ENCODE assay signal across 32 cellular contexts in genomic region chr5:32951878-32952277, GRCh38.
"Had no signal": no experiment of that assay in that cellular context is flagged by ENCODE, and none has a peak within 500 bp of the region (broad histone marks: within the 10 kb centered on the region; RNA-seq: fewer than 3 reads in every experiment).

No MANE protein-coding gene starts in this region.

- DNase-seq: activated CD4-positive, alpha-beta memory T cell treated with anti-CD3 and anti-CD28 coated beads for 36 hours; activated CD4-positive, alpha-beta T cell treated with anti-CD3 and anti-CD28 coated beads for 36 hours; activated CD4-positive, alpha-beta T cell treated with anti-CD3 and anti-CD28 coated beads, Interleukin-2, amount 10 ng/mL, durations not matched to agents 24 days and 14 days; activated CD4-positive, CD25-positive, alpha-beta regulatory T cell; activated CD4-positive, CD25-positive, alpha-beta regulatory T cell treated with anti-CD3 and anti-CD28 coated beads, Interleukin-2, amount 50 U/mL, for 72 hours; activated CD8-positive, alpha-beta memory T cell treated with anti-CD3 and anti-CD28 coated beads, Interleukin-2, amount 10 ng/mL, durations not matched to agents 7 days and 5 days; activated CD8-positive, alpha-beta memory T cell treated with anti-CD3 and anti-CD28 coated beads, Interleukin-2, amount 50 U/mL, for 4 hours; activated CD8-positive, alpha-beta T cell treated with anti-CD3 and anti-CD28 coated beads, Interleukin-2, amount 10 ng/mL, durations not matched to agents 7 days and 5 days; activated gamma-delta T cell; activated naive CD4-positive, alpha-beta T cell; activated naive CD4-positive, alpha-beta T cell treated with anti-CD3 and anti-CD28 coated beads, Interleukin-2, amount 10 ng/mL, durations not matched to agents 7 days and 5 days; activated naive CD8-positive, alpha-beta T cell treated with anti-CD3 and anti-CD28 coated beads, Interleukin-2, amount 10 ng/mL, durations not matched to agents 7 days and 5 days; activated T-cell treated with anti-CD3 and anti-CD28 coated beads, Interleukin-2, amount 50 U/mL, for 1 hour; activated T-cell treated with anti-CD3 and anti-CD28 coated beads, Interleukin-2, amount 50 U/mL, for 72 hours; central memory CD4-positive, alpha-beta T cell; cerebellar nuclear complex; colonic mucosa; effector memory CD4-positive, alpha-beta T cell; esophagus squamous epithelium; foreskin melanocyte; heart right ventricle; T-helper 1 cell; T-helper 17 cell; T1000; WERI-Rb-1 had no signal

- H3K27me3 ChIP-seq: ascending aorta, breast epithelium, cardiac muscle cell, colonic mucosa, esophagus squamous epithelium, gastroesophageal sphincter, heart right ventricle had no signal

- H3K36me3 Mint-ChIP-seq: activated CD4-positive, alpha-beta memory T cell treated with anti-CD3 and anti-CD28 coated beads for 36 hours; activated CD8-positive, alpha-beta memory T cell treated with anti-CD3 and anti-CD28 coated beads, Interleukin-2, amount 10 ng/mL, durations not matched to agents 7 days and 5 days; activated naive CD4-positive, alpha-beta T cell treated with anti-CD3 and anti-CD28 coated beads, Interleukin-2, amount 10 ng/mL, durations not matched to agents 7 days and 5 days; activated naive CD4-positive, alpha-beta T cell treated with anti-CD3 and anti-CD28 coated beads, Interleukin-2, amount 50 U/mL, for 72 hours; activated naive CD8-positive, alpha-beta T cell treated with anti-CD3 and anti-CD28 coated beads, Interleukin-2, amount 10 ng/mL, durations not matched to agents 7 days and 5 days; brain had no signal

- H3K4me1 Mint-ChIP-seq: activated CD4-positive, alpha-beta T cell treated with anti-CD3 and anti-CD28 coated beads for 36 hours; activated CD4-positive, alpha-beta T cell treated with anti-CD3 and anti-CD28 coated beads, Interleukin-2, amount 10 ng/mL, durations not matched to agents 24 days and 14 days; activated CD8-positive, alpha-beta memory T cell treated with anti-CD3 and anti-CD28 coated beads, Interleukin-2, amount 10 ng/mL, durations not matched to agents 7 days and 5 days; activated naive CD4-positive, alpha-beta T cell treated with anti-CD3 and anti-CD28 coated beads, Interleukin-2, amount 10 ng/mL, durations not matched to agents 7 days and 5 days; activated naive CD8-positive, alpha-beta T cell treated with anti-CD3 and anti-CD28 coated beads, Interleukin-2, amount 10 ng/mL, durations not matched to agents 7 days and 5 days; brain; T-helper 17 cell had no signal

- H3K4me3 Mint-ChIP-seq: activated CD4-positive, alpha-beta memory T cell treated with anti-CD3 and anti-CD28 coated beads for 36 hours; activated CD4-positive, alpha-beta T cell treated with anti-CD3 and anti-CD28 coated beads for 36 hours; activated CD4-positive, alpha-beta T cell treated with anti-CD3 and anti-CD28 coated beads, Interleukin-2, amount 10 ng/mL, durations not matched to agents 24 days and 14 days; activated CD8-positive, alpha-beta memory T cell treated with anti-CD3 and anti-CD28 coated beads, Interleukin-2, amount 10 ng/mL, durations not matched to agents 7 days and 5 days; activated CD8-positive, alpha-beta T cell treated with anti-CD3 and anti-CD28 coated beads, Interleukin-2, amount 10 ng/mL, durations not matched to agents 7 days and 5 days; activated naive CD4-positive, alpha-beta T cell treated with anti-CD3 and anti-CD28 coated beads, Interleukin-2, amount 10 ng/mL, durations not matched to agents 7 days and 5 days; activated naive CD8-positive, alpha-beta T cell treated with anti-CD3 and anti-CD28 coated beads, Interleukin-2, amount 10 ng/mL, durations not matched to agents 7 days and 5 days; activated T-cell treated with anti-CD3 and anti-CD28 coated beads, Interleukin-2, amount 50 U/mL, for 72 hours; brain; T-helper 17 cell; T-helper 2 cell treated with Interferon-gamma antibody and Interleukin-4, amounts not matched to agents 5 μg/mL and 100 μg/mL, for 36 hours had no signal

- H3K9me3 ChIP-seq: ascending aorta, breast epithelium, colonic mucosa, esophagus squamous epithelium, gastroesophageal sphincter, heart right ventricle had no signal

- H3K4me3 ChIP-seq: ascending aorta, breast epithelium, cardiac muscle cell, colonic mucosa, esophagus squamous epithelium, gastroesophageal sphincter, heart right ventricle had no signal

- H3K27ac Mint-ChIP-seq: activated CD4-positive, alpha-beta memory T cell treated with anti-CD3 and anti-CD28 coated beads for 36 hours; activated CD4-positive, alpha-beta T cell treated with anti-CD3 and anti-CD28 coated beads for 36 hours; activated CD4-positive, alpha-beta T cell treated with anti-CD3 and anti-CD28 coated beads, Interleukin-2, amount 10 ng/mL, durations not matched to agents 24 days and 14 days; activated CD8-positive, alpha-beta memory T cell treated with anti-CD3 and anti-CD28 coated beads, Interleukin-2, amount 10 ng/mL, durations not matched to agents 7 days and 5 days; activated CD8-positive, alpha-beta T cell treated with anti-CD3 and anti-CD28 coated beads, Interleukin-2, amount 10 ng/mL, durations not matched to agents 7 days and 5 days; activated naive CD4-positive, alpha-beta T cell treated with anti-CD3 and anti-CD28 coated beads, Interleukin-2, amount 10 ng/mL, durations not matched to agents 7 days and 5 days; activated naive CD4-positive, alpha-beta T cell treated with anti-CD3 and anti-CD28 coated beads, Interleukin-2, amount 50 U/mL, for 72 hours; activated naive CD8-positive, alpha-beta T cell treated with anti-CD3 and anti-CD28 coated beads, Interleukin-2, amount 10 ng/mL, durations not matched to agents 7 days and 5 days; activated T-cell treated with anti-CD3 and anti-CD28 coated beads, Interleukin-2, amount 50 U/mL, for 72 hours; T-helper 17 cell; T-helper 2 cell treated with Interferon-gamma antibody and Interleukin-4, amounts not matched to agents 5 μg/mL and 100 μg/mL, for 36 hours had no signal

- H3K27me3 Mint-ChIP-seq: activated CD4-positive, alpha-beta memory T cell treated with anti-CD3 and anti-CD28 coated beads for 36 hours; activated CD4-positive, alpha-beta T cell treated with anti-CD3 and anti-CD28 coated beads for 36 hours; activated CD4-positive, alpha-beta T cell treated with anti-CD3 and anti-CD28 coated beads, Interleukin-2, amount 10 ng/mL, durations not matched to agents 24 days and 14 days; activated CD8-positive, alpha-beta memory T cell treated with anti-CD3 and anti-CD28 coated beads, Interleukin-2, amount 10 ng/mL, durations not matched to agents 7 days and 5 days; activated naive CD4-positive, alpha-beta T cell treated with anti-CD3 and anti-CD28 coated beads, Interleukin-2, amount 10 ng/mL, durations not matched to agents 7 days and 5 days; activated naive CD8-positive, alpha-beta T cell treated with anti-CD3 and anti-CD28 coated beads, Interleukin-2, amount 10 ng/mL, durations not matched to agents 7 days and 5 days; T-helper 17 cell had no signal

- H3K27ac ChIP-seq: ascending aorta, breast epithelium, cardiac muscle cell, colonic mucosa, esophagus squamous epithelium, gastroesophageal sphincter, heart right ventricle, WERI-Rb-1 had no signal

- H3K9me3 Mint-ChIP-seq: activated CD4-positive, alpha-beta memory T cell treated with anti-CD3 and anti-CD28 coated beads for 36 hours; activated CD4-positive, alpha-beta T cell treated with anti-CD3 and anti-CD28 coated beads, Interleukin-2, amount 10 ng/mL, durations not matched to agents 24 days and 14 days; activated naive CD4-positive, alpha-beta T cell treated with anti-CD3 and anti-CD28 coated beads, Interleukin-2, amount 10 ng/mL, durations not matched to agents 7 days and 5 days; activated naive CD8-positive, alpha-beta T cell treated with anti-CD3 and anti-CD28 coated beads, Interleukin-2, amount 10 ng/mL, durations not matched to agents 7 days and 5 days; T-helper 2 cell treated with Interferon-gamma antibody and Interleukin-4, amounts not matched to agents 5 μg/mL and 100 μg/mL, for 36 hours had no signal

- H3K36me3 ChIP-seq: ascending aorta, breast epithelium, cardiac muscle cell, colonic mucosa, esophagus squamous epithelium, gastroesophageal sphincter, heart right ventricle, WERI-Rb-1 had no signal

- H3K4me1 ChIP-seq: ascending aorta, breast epithelium, colonic mucosa, esophagus squamous epithelium, gastroesophageal sphincter had no signal
